In the genomic region with DNA sequence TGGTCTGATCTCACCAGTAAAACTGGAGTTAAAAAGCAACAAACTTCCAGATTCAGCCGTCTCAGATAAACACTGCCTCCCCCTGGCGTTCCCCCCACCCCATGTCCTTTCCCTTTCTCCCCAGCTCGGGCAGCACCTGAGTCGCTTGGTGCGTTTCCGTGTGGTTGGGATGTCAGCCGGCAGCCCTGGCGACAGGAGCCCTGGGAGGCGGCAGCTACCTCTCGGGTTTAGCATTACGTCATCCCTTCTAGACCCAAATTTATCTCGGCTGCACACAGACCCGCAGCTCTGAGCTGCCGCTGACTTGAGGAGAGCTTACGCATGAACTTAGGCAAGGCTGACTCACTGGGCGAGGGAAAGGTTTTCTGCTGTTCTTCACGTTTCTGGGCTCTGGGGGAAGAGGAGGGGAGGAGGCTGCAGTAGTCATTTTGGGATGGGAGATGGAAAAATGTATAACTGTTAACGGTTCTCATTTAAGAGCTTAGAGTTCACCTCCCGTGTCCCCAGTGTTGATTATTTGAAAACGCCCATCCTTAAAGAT, we compare ENCODE assay signal across 1 cellular context.
TF ChIP-seq lines count a peak whose summit lies in the region.

No MANE protein-coding gene starts in this region.

TF ChIP-seq in K562, 482 proteins besides CTCF, POLR2A, EP300 and RAD21 (continued from another document and continues in another):
- TF ChIP-seq, protein P1, sequence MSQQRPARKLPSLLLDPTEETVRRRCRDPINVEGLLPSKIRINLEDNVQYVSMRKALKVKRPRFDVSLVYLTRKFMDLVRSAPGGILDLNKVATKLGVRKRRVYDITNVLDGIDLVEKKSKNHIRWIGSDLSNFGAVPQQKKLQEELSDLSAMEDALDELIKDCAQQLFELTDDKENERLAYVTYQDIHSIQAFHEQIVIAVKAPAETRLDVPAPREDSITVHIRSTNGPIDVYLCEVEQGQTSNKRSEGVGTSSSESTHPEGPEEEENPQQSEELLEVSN (IDR thresholded peaks at IDR 0.05; ENCODE audit: borderline replicate concordance in 1 of 2, extremely low read depth in 1 of 2, insufficient read depth in 1 of 2, insufficient read length in 1 of 2, low read depth in 1 of 2, low read length in 1 of 2, poor library complexity in 1 of 2, severe bottlenecking in 1 of 2): peak in 1 of 2 experiments; percentile 25
- TF ChIP-seq LCOR (CRISPR knock-in tag; IDR thresholded peaks at IDR 0.05) (peak; percentile 96), ARNT (IDR thresholded peaks at IDR 0.05) (0 out of 4 replicates have a peak, but pooled peaks of 1 of the 2 experiments have one; percentile 46), NEUROD1 (IDR thresholded peaks at IDR 0.05; ENCODE audit: borderline replicate concordance, low read depth, low read length, partially characterized antibody) (peak; percentile 78), ZNF431 (CRISPR knock-in tag; IDR thresholded peaks at IDR 0.05) (no peak), TRIM24 (IDR thresholded peaks at IDR 0.05) (peak; percentile 20 to 62; a peak in 3 of 4 replicates), ZNF551 (CRISPR knock-in tag; IDR thresholded peaks at IDR 0.05) (no peak), CBFA2T2 (conservative IDR thresholded peaks at IDR 0.05) (peak; percentile 26), TRIM28 (IDR thresholded peaks at IDR 0.05) (no peak), NCOA4 (IDR thresholded peaks at IDR 0.05; ENCODE audit: partially characterized antibody) (no peak), STAG1 (CRISPR knock-in tag; IDR thresholded peaks at IDR 0.05; ENCODE audit: borderline replicate concordance) (no peak), MECOM (CRISPR knock-in tag; IDR thresholded peaks at IDR 0.05) (no peak), ZNF175 (CRISPR knock-in tag; IDR thresholded peaks at IDR 0.05; ENCODE audit: low read depth) (0 out of 2 replicates have a peak, but pooled peaks have one; percentile 36), NCOA1 (IDR thresholded peaks at IDR 0.05; ENCODE audit: low read depth) (peak; percentile 52; the same call in 1 of the 2 replicates), TEAD1 (CRISPR knock-in tag; IDR thresholded peaks at IDR 0.05) (no peak), CEBPG (CRISPR knock-in tag; IDR thresholded peaks at IDR 0.05) (peak; percentile 71), CEBPG (tag; conservative IDR thresholded peaks at IDR 0.05 in 1 of 2, IDR thresholded peaks at IDR 0.05 in 1 of 2) (peak; percentile 74 to 91), POLR2AphosphoS2 (IDR thresholded peaks at IDR 0.05; ENCODE audit: low read length) (no peak), NR4A1 (CRISPR knock-in tag; IDR thresholded peaks at IDR 0.05) (0 out of 2 replicates have a peak, but pooled peaks have one; percentile 39), NR4A1 (tag; IDR thresholded peaks at IDR 0.05) (no peak), JUN (IDR thresholded peaks at IDR 0.05; ENCODE audit: borderline replicate concordance, low read depth, low read length) (peak; percentile 98), JUN (CRISPR knock-in tag; IDR thresholded peaks at IDR 0.05; ENCODE audit: borderline replicate concordance) (no peak; the same call in 1 of the 2 replicates)
- TF ChIP-seq, protein P2, sequence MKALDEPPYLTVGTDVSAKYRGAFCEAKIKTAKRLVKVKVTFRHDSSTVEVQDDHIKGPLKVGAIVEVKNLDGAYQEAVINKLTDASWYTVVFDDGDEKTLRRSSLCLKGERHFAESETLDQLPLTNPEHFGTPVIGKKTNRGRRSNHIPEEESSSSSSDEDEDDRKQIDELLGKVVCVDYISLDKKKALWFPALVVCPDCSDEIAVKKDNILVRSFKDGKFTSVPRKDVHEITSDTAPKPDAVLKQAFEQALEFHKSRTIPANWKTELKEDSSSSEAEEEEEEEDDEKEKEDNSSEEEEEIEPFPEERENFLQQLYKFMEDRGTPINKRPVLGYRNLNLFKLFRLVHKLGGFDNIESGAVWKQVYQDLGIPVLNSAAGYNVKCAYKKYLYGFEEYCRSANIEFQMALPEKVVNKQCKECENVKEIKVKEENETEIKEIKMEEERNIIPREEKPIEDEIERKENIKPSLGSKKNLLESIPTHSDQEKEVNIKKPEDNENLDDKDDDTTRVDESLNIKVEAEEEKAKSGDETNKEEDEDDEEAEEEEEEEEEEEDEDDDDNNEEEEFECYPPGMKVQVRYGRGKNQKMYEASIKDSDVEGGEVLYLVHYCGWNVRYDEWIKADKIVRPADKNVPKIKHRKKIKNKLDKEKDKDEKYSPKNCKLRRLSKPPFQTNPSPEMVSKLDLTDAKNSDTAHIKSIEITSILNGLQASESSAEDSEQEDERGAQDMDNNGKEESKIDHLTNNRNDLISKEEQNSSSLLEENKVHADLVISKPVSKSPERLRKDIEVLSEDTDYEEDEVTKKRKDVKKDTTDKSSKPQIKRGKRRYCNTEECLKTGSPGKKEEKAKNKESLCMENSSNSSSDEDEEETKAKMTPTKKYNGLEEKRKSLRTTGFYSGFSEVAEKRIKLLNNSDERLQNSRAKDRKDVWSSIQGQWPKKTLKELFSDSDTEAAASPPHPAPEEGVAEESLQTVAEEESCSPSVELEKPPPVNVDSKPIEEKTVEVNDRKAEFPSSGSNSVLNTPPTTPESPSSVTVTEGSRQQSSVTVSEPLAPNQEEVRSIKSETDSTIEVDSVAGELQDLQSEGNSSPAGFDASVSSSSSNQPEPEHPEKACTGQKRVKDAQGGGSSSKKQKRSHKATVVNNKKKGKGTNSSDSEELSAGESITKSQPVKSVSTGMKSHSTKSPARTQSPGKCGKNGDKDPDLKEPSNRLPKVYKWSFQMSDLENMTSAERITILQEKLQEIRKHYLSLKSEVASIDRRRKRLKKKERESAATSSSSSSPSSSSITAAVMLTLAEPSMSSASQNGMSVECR (CRISPR knock-in tag; IDR thresholded peaks at IDR 0.05): no peak
- TF ChIP-seq, protein P3, sequence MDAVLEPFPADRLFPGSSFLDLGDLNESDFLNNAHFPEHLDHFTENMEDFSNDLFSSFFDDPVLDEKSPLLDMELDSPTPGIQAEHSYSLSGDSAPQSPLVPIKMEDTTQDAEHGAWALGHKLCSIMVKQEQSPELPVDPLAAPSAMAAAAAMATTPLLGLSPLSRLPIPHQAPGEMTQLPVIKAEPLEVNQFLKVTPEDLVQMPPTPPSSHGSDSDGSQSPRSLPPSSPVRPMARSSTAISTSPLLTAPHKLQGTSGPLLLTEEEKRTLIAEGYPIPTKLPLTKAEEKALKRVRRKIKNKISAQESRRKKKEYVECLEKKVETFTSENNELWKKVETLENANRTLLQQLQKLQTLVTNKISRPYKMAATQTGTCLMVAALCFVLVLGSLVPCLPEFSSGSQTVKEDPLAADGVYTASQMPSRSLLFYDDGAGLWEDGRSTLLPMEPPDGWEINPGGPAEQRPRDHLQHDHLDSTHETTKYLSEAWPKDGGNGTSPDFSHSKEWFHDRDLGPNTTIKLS (IDR thresholded peaks at IDR 0.05; ENCODE audit: borderline replicate concordance, low read depth): no peak
- TF ChIP-seq, protein P4, sequence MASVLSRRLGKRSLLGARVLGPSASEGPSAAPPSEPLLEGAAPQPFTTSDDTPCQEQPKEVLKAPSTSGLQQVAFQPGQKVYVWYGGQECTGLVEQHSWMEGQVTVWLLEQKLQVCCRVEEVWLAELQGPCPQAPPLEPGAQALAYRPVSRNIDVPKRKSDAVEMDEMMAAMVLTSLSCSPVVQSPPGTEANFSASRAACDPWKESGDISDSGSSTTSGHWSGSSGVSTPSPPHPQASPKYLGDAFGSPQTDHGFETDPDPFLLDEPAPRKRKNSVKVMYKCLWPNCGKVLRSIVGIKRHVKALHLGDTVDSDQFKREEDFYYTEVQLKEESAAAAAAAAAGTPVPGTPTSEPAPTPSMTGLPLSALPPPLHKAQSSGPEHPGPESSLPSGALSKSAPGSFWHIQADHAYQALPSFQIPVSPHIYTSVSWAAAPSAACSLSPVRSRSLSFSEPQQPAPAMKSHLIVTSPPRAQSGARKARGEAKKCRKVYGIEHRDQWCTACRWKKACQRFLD (CRISPR knock-in tag; IDR thresholded peaks at IDR 0.05): peak; percentile 80; the same call in 1 of the 2 replicates
- TF ChIP-seq, protein P5, sequence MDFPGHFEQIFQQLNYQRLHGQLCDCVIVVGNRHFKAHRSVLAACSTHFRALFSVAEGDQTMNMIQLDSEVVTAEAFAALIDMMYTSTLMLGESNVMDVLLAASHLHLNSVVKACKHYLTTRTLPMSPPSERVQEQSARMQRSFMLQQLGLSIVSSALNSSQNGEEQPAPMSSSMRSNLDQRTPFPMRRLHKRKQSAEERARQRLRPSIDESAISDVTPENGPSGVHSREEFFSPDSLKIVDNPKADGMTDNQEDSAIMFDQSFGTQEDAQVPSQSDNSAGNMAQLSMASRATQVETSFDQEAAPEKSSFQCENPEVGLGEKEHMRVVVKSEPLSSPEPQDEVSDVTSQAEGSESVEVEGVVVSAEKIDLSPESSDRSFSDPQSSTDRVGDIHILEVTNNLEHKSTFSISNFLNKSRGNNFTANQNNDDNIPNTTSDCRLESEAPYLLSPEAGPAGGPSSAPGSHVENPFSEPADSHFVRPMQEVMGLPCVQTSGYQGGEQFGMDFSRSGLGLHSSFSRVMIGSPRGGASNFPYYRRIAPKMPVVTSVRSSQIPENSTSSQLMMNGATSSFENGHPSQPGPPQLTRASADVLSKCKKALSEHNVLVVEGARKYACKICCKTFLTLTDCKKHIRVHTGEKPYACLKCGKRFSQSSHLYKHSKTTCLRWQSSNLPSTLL (IDR thresholded peaks at IDR 0.05): no peak
- TF ChIP-seq, protein P6, sequence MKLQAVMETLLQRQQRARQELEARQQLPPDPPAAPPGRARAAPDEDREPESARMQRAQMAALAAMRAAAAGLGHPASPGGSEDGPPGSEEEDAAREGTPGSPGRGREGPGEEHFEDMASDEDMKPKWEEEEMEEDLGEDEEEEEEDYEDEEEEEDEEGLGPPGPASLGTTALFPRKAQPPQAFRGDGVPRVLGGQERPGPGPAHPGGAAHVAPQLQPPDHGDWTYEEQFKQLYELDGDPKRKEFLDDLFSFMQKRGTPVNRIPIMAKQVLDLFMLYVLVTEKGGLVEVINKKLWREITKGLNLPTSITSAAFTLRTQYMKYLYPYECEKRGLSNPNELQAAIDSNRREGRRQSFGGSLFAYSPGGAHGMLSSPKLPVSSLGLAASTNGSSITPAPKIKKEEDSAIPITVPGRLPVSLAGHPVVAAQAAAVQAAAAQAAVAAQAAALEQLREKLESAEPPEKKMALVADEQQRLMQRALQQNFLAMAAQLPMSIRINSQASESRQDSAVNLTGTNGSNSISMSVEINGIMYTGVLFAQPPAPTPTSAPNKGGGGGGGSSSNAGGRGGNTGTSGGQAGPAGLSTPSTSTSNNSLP (IDR thresholded peaks at IDR 0.05; ENCODE audit: borderline replicate concordance, low read depth, low read length): no peak
- TF ChIP-seq, protein P7, sequence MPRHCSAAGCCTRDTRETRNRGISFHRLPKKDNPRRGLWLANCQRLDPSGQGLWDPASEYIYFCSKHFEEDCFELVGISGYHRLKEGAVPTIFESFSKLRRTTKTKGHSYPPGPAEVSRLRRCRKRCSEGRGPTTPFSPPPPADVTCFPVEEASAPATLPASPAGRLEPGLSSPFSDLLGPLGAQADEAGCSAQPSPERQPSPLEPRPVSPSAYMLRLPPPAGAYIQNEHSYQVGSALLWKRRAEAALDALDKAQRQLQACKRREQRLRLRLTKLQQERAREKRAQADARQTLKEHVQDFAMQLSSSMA (CRISPR knock-in tag; IDR thresholded peaks at IDR 0.05): no peak
